Comparison of ENCODE assay signal across 2 cellular contexts in the genomic region with DNA sequence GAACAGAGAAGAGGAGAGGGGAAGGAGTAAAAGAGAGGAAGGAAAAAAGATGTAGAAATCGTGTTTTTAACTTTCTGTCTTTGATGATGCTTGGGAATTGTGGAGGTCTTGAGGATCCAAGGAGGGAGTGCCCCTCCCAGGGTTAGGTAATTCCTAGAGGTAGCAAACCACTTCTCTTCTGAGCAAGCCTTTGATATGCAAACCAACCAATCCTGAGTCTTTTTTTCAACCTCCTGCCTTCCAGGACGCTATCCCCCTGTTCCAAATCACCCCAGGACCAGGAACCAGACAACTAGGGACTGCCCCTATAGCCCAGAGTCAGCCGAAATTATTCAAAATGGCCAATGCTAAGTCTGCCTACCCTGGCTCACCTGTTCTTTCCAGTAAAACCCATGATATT.
A peak's percentile ranks its signal among the peaks of the same experiment; 100 is the strongest.
TF ChIP-seq lines count a peak whose summit lies in the region.

No MANE protein-coding gene starts in this region.

TF ChIP-seq in H1, 55 proteins besides CTCF, POLR2A, EP300 and RAD21:
- TF ChIP-seq KDM5A (IDR thresholded peaks at IDR 0.05; ENCODE audit: low read length) (no peak), POU5F1 (IDR thresholded peaks at IDR 0.05; ENCODE audit: low read depth, low read length) (0 out of 2 replicates have a peak, but pooled peaks have one; percentile 7)
TF ChIP-seq in H1: peak in this region for 1.

TF ChIP-seq in neural cell, 6 proteins besides CTCF, POLR2A, EP300 and RAD21:
- TF ChIP-seq SMC3 (conservative IDR thresholded peaks at IDR 0.05; ENCODE audit: poor library complexity) (no peak), EZH2 (IDR thresholded peaks at IDR 0.05; ENCODE audit: borderline replicate concordance, insufficient read depth, low read length, poor library complexity, severe bottlenecking) (no peak), POLR2AphosphoS5 (IDR thresholded peaks at IDR 0.05) (no peak), REST (IDR thresholded peaks at IDR 0.05; ENCODE audit: borderline replicate concordance) (no peak), TAF1 (IDR thresholded peaks at IDR 0.05; ENCODE audit: low read depth) (no peak), MXI1 (conservative IDR thresholded peaks at IDR 0.05; ENCODE audit: poor library complexity, severe bottlenecking) (no peak)
